Comparison of ENCODE assay signal across 13 cellular contexts in the genomic region with DNA sequence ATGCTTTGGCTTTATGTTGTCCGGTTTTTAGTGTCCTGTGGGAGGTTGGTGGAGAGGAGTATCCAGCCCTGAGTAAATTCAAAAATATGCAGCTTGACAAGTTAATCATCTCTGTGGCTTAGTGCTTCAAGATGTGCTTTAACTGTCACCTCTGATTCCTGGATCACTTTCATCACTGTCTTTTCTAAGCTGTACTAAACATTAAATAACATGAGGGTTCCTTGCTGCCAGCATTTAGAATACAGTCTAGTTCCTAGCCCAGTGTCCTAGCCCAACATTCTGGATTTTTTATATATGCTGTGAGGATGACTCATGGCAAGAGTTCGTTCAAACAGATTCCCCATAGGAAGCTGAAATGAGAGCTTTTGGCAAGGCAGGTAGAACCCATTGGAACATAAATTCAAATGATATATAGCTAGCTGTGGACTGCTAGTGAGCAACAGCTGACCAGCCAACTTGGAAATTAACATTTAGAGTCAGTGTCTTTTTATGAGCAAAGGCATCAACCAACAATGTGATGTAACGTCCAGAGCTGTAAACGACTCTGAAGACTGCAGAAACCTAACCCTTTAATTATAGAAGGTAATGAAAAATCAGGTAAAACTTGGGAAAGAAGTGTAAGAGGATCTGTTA.
A peak's percentile ranks its signal among the peaks of the same experiment; 100 is the strongest.
DNase-seq lines count a peak whose midpoint lies in the region; ATAC-seq, FAIRE-seq and TF ChIP-seq lines count a peak whose summit lies in the region.
"Had no signal": no experiment of that assay in that cellular context is flagged by ENCODE, and none has a peak within 500 bp of the region (broad histone marks: within the 10 kb centered on the region; RNA-seq: fewer than 3 reads in every experiment).

No MANE protein-coding gene starts in this region.

- H3K27ac ChIP-seq in SJSA1 = peak overlapping the region; percentile 31
- H3K27ac ChIP-seq: ovary had no signal

- peaks cover 14% of the 10 kb centered on the region for H3K4me1 ChIP-seq in SJSA1 (replicated peaks)

- H3K4me3 ChIP-seq in SJSA1 (no peak overlapping the region), skeletal muscle cell (ENCODE audit: low read depth, low read length) (no peak overlapping the region)
- H3K4me3 ChIP-seq: ovary had no signal

- no peaks in the 10 kb centered on the region; the same call in 1 of the 2 replicates for H3K36me3 ChIP-seq in SJSA1
- H3K36me3 ChIP-seq: ovary had no signal

- FAIRE-seq in H54 (lab: Jason Lieb, UNC) = peak; percentile 99

- ATAC-seq in GM21723 (IDR thresholded peaks at IDR 0.05; ENCODE audit: unreplicated experiment) (no peak), GM19463 (IDR thresholded peaks at IDR 0.05; ENCODE audit: unreplicated experiment) (no peak)

- no peak for TF ChIP-seq POLR2A in H54 (IDR thresholded peaks at IDR 0.05; ENCODE audit: low read depth, low read length)

- H3K27me3 ChIP-seq in SJSA1 (replicated peaks) = no peaks in the 10 kb centered on the region
- H3K27me3 ChIP-seq: ovary had no signal

- DNase-seq in H54 (ENCODE audit: insufficient read length, low spot score) (peak; percentile 32), SJSA1 (ENCODE audit: low read depth in 1 of 2, low spot score in 2 of 2) (peak in 1 of 2 experiments; percentile 60), fibroblast of peridontal ligament (ENCODE audit: extremely low read depth) (peak; percentile 78), skeletal muscle cell (ENCODE audit: low read depth) (peak; percentile 88), NCI-H345 (lab: John Stamatoyannopoulos, UW) (no peak)
- no peak for DNase-seq in activated CD4-positive, alpha-beta T cell treated with anti-CD3 and anti-CD28 coated beads, Interleukin-2, amount 50 U/mL, for 4 hours
- DNase-seq: activated CD4-positive, CD25-positive, alpha-beta regulatory T cell treated with anti-CD3 and anti-CD28 coated beads, Interleukin-2, amount 50 U/mL, for 72 hours; NCI-H1048; NCI-H748 treated with DMSO at 0.1 percent for 48 hours; ovary; stimulated activated CD4-positive, alpha-beta T cell treated with anti-CD3 and anti-CD28 coated beads, Interleukin-2, amount 100 ng/mL, for 48 hours had no signal

- H3K9me3 ChIP-seq in SJSA1 (replicated peaks) = no peaks in the 10 kb centered on the region
- H3K9me3 ChIP-seq: ovary had no signal

Comparison
In these comparisons a context has a peak if more than half of its experiments do, and no peak if none do; other contexts are left out.
1. DNase-seq: peak in H54 (single experiment), fibroblast of peridontal ligament (single experiment) and skeletal muscle cell (single experiment); none in NCI-H345 (single experiment) and activated CD4-positive, alpha-beta T cell treated with anti-CD3 and anti-CD28 coated beads, Interleukin-2, amount 50 U/mL, for 4 hours (0 of 2).